ENCODE assay signal across 8 cellular contexts in genomic region chr1:2525896-2526823, GRCh38. TPM values are rescaled to one million over a fixed set of nuclear protein-coding genes. Genes with fewer than 3 reads are reported as not detected.
DNase-seq lines count a peak whose midpoint lies in the region; ATAC-seq and TF ChIP-seq lines count a peak whose summit lies in the region.

TSS of gene PANK4 (minus strand) at chr1:2526596. CDS start at chr1:2526587, 9 bp downstream.

- peak; percentile 81 for ATAC-seq in GM21786 (IDR thresholded peaks at IDR 0.05; ENCODE audit: unreplicated experiment)

- H2AFZ ChIP-seq in Karpas-422 (ENCODE audit: low read length) (no peak within 1 kb of the TSS), neuron (ENCODE audit: low read depth, low read length) (no peak within 1 kb of the TSS)

- H3K4me2 ChIP-seq in Karpas-422 (ENCODE audit: low read depth, low read length, poor library complexity, severe bottlenecking): peak within 1 kb of the TSS; percentile 81

- H3K27ac ChIP-seq in Karpas-422 (ENCODE audit: low read length): no peak within 1 kb of the TSS
- H3K27ac ChIP-seq in subcutaneous abdominal adipose tissue (ENCODE audit: low read depth, low read length): peak within 1 kb of the TSS; percentile 54

- H3K27me3 ChIP-seq in Karpas-422 (ENCODE audit: low read length) (no peaks in the 10 kb centered on the region), neuron (ENCODE audit: insufficient read depth, low read length) (no peaks in the 10 kb centered on the region), subcutaneous abdominal adipose tissue (ENCODE audit: control insufficient read depth in 5 of 5, insufficient read depth in 4 of 5, low read length in 5 of 5) (peaks cover 6 to 10% (median 9%) of the 10 kb centered on the region in 5 donors)

- TF ChIP-seq CTCF in foreskin fibroblast (IDR thresholded peaks at IDR 0.05; ENCODE audit: low read depth, low read length): peak; percentile 13

- H3K9ac ChIP-seq in Karpas-422 (ENCODE audit: low read length) (peak within 1 kb of the TSS; percentile 95), subcutaneous abdominal adipose tissue (ENCODE audit: low read length in 5 of 5) (peak within 1 kb of the TSS; percentile 89 to 98 (median 95))

- H4K20me1 ChIP-seq in Karpas-422 (ENCODE audit: insufficient read depth, low read depth, low read length): peaks cover 44% of the 10 kb centered on the region

- peaks cover 46% of the 10 kb centered on the region for H3K79me2 ChIP-seq in Karpas-422 (ENCODE audit: low read length)

- H3K9me2 ChIP-seq in Karpas-422 (replicated peaks; ENCODE audit: insufficient read depth, low read length): no peaks in the 10 kb centered on the region

- H3K9me3 ChIP-seq in Karpas-422 (ENCODE audit: low read length) (no peaks in the 10 kb centered on the region), neuron (ENCODE audit: low read length) (no peaks in the 10 kb centered on the region), subcutaneous abdominal adipose tissue (ENCODE audit: control insufficient read depth in 5 of 5, low read length in 5 of 5) (no peaks in the 10 kb centered on the region)

- H3K4me3 ChIP-seq in Karpas-422 (ENCODE audit: low read length): peak within 1 kb of the TSS; percentile 99
- H3K4me3 ChIP-seq in foreskin fibroblast (ENCODE audit: low read depth in 1 of 2, low read length in 2 of 2): peak within 1 kb of the TSS; percentile 81 to 88
- H3K4me3 ChIP-seq in neuron (ENCODE audit: low read length): peak within 1 kb of the TSS; percentile 92
- H3K4me3 ChIP-seq in subcutaneous abdominal adipose tissue (ENCODE audit: low read depth in 1 of 5, low read length in 5 of 5): peak within 1 kb of the TSS; percentile 59 to 89 (median 83)

- DNase-seq in EH (ENCODE audit: low read depth): peak; percentile 92
- DNase-seq in Karpas-422: peak; percentile 96
- DNase-seq in SIG-M5 treated with dmso at 0.1 percent for 504 hours (lab: John Stamatoyannopoulos, UW; ENCODE audit: unreplicated experiment): peak; percentile 85
- DNase-seq in activated gamma-delta T cell treated with Interleukin-2 at 50 U/mL for 16 hours: peak; percentile 85
- peak; percentile 96 to 99 for DNase-seq in foreskin fibroblast

- no peaks in the 10 kb centered on the region for H3K36me3 ChIP-seq in Karpas-422 (ENCODE audit: insufficient read depth, low read length)
- peaks cover 12% of the 10 kb centered on the region for H3K36me3 ChIP-seq in neuron (ENCODE audit: insufficient read depth, low read length)
- H3K36me3 ChIP-seq in subcutaneous abdominal adipose tissue (ENCODE audit: control insufficient read depth in 5 of 5, insufficient read depth in 5 of 5, low read length in 5 of 5): peaks cover 0 to 12% (median 7%) of the 10 kb centered on the region in 5 donors

- H3K4me1 ChIP-seq in Karpas-422 (ENCODE audit: low read length): peaks cover 31% of the 10 kb centered on the region
- H3K4me1 ChIP-seq in neuron (ENCODE audit: insufficient read depth, low read length): peaks cover 49% of the 10 kb centered on the region
- peaks cover 19 to 70% (median 62%) of the 10 kb centered on the region in 5 donors for H3K4me1 ChIP-seq in subcutaneous abdominal adipose tissue (ENCODE audit: control insufficient read depth in 5 of 5, insufficient read depth in 5 of 5, low read length in 5 of 5)

RNA-seq across cellular contexts. Expression of gene PANK4, which starts in this region (rescaled TPM):
- 25.1 and 25.8 TPM in 2 replicates for total RNA-seq in Karpas-422 (2014; rRNA removed; shearing (Covaris generic); ENCODE audit: low replicate concordance)
